9 cellular contexts compared by ENCODE assay signal in genomic region chr20:56515657-56516381, GRCh38. TPM values are rescaled to one million over a fixed set of nuclear protein-coding genes. Genes with fewer than 3 reads are reported as not detected.
DNase-seq lines count a peak whose midpoint lies in the region; ATAC-seq and TF ChIP-seq lines count a peak whose summit lies in the region.
"Had no signal": no experiment of that assay in that cellular context is flagged by ENCODE, and none has a peak within 500 bp of the region (broad histone marks: within the 10 kb centered on the region; RNA-seq: fewer than 3 reads in every experiment).

No MANE protein-coding gene starts in this region.

- no peak overlapping the region for H2AFZ ChIP-seq in IMR-90 (replicated peaks; ENCODE audit: low read length, poor library complexity)

- 71% methylated on average over 1 of the region's 6 CpGs; no CpG with 5 or more reads in 1 of the 2 experiments for WGBS in IMR-90 (ENCODE audit: extremely low coverage in 2 of 2, insufficient read length in 1 of 2), 2 experiments
- WGBS in adrenal gland, 4 donors: 70 to 74% (median 71%) methylated on average over 6 of the region's 6 CpGs

- no peak overlapping the region for H2AK9ac ChIP-seq in IMR-90 (replicated peaks; ENCODE audit: low read depth, low read length, poor library complexity)

- H3K27ac Mint-ChIP-seq in brain: peak overlapping the region; percentile 6 to 73 (median 22)
- H3K27ac Mint-ChIP-seq in CD4-positive, alpha-beta memory T cell: peak overlapping the region in 2 of 7 donors; percentile 27 to 65

- CTCF ChIA-PET in IMR-90 (lab: Yijun Ruan, JAX): interaction anchor here (0.7 kb wide), 1 partner anchor 435 kb away, joined by 3 read pairs; no protein-coding TSS in a partner anchor
- CTCF ChIA-PET in CD4-positive, alpha-beta memory T cell (lab: Charles Lee; ENCODE audit: partially characterized antibody): interaction anchor here (1.2 to 1.8 kb wide), 5 partner anchors 26 to 120 kb away, joined by 3 to 4 read pairs (median 4); no protein-coding TSS in a partner anchor

- peaks cover 9% of the 10 kb centered on the region; the same call in 1 of the 2 replicates for H3K9me1 ChIP-seq in IMR-90 (ENCODE audit: insufficient read depth, low read length)

- H3K27me3 ChIP-seq in IMR-90 (ENCODE audit: control insufficient read depth, insufficient read depth, low read length) (no peaks in the 10 kb centered on the region), adrenal gland (no peaks in the 10 kb centered on the region)
- no peaks in the 10 kb centered on the region for H3K27me3 ChIP-seq in CD4-positive, alpha-beta memory T cell (ENCODE audit: insufficient read depth, low read length)
- H3K27me3 ChIP-seq: pancreas had no signal

- H2AK5ac ChIP-seq in IMR-90 (ENCODE audit: low read depth, low read length): no peak overlapping the region

- no TSS peak for BruUV-seq in IMR-90 (replicated peaks; lab: Mats Ljungman, UMichigan)

- H3K14ac ChIP-seq in IMR-90 (replicated peaks; ENCODE audit: low read depth, low read length): no peak overlapping the region

- no peak overlapping the region for H3K4me2 ChIP-seq in IMR-90 (ENCODE audit: low read depth, low read length)

- TF ChIP-seq RAD21 in IMR-90 (IDR thresholded peaks at IDR 0.05; ENCODE audit: low read length): peak; percentile 36

- H4K5ac ChIP-seq in IMR-90 (ENCODE audit: low read depth, low read length): no peak overlapping the region

- DNase-seq in AG09319 (ENCODE audit: extremely low read depth, low read depth) (no peak), IMR-90 (peak; percentile 29), lung microvascular endothelial cell (ENCODE audit: low read depth in 2 of 2) (peak; percentile 14 to 37), adrenal gland (no peak), T1000 (lab: John Stamatoyannopoulos, UW) (no peak)
- no peak for DNase-seq in CD4-positive, alpha-beta memory T cell
- DNase-seq: pancreas had no signal

- peaks cover 50% of the 10 kb centered on the region for H3K36me3 ChIP-seq in IMR-90 (ENCODE audit: control insufficient read depth, insufficient read depth, low read length)
- peaks cover 0 to 42% of the 10 kb centered on the region in 2 donors for H3K36me3 ChIP-seq in adrenal gland (replicated peaks in 1 of 2)
- H3K36me3 ChIP-seq in CD4-positive, alpha-beta memory T cell (ENCODE audit: insufficient read depth, low read length): peaks cover 57% of the 10 kb centered on the region

- H2BK5ac ChIP-seq in IMR-90 (ENCODE audit: low read depth, low read length, poor library complexity, severe bottlenecking): peak overlapping the region; percentile 8

- peak; percentile 37 for TF ChIP-seq CTCF in AG09319 (IDR thresholded peaks at IDR 0.05; ENCODE audit: low read depth, low read length)
- peak; percentile 36 for TF ChIP-seq CTCF in IMR-90 (conservative IDR thresholded peaks at IDR 0.05; ENCODE audit: low read depth, low read length)
- peak; percentile 40 to 53 for TF ChIP-seq CTCF in brain (conservative IDR thresholded peaks at IDR 0.05)
- TF ChIP-seq CTCF in adrenal gland (IDR thresholded peaks at IDR 0.05): no peak

- peak; percentile 65 for ATAC-seq in IMR-90 (ENCODE audit: low read depth)
- no peak for ATAC-seq in HG03442 (IDR thresholded peaks at IDR 0.05; ENCODE audit: unreplicated experiment)
- ATAC-seq: pancreas had no signal

- H3K9me3 Mint-ChIP-seq in brain: peaks cover 4 to 15% (median 8%) of the 10 kb centered on the region in 5 experiments
- peaks cover 2 to 31% (median 14%) of the 10 kb centered on the region in 8 donors for H3K9me3 Mint-ChIP-seq in CD4-positive, alpha-beta memory T cell

- H2BK20ac ChIP-seq in IMR-90 (ENCODE audit: low read depth, low read length): no peak overlapping the region

- no peak overlapping the region for H3K4me3 Mint-ChIP-seq in brain
- no peak overlapping the region for H3K4me3 Mint-ChIP-seq in CD4-positive, alpha-beta memory T cell

- H4K20me1 ChIP-seq in IMR-90 (ENCODE audit: insufficient read depth, low read length): peaks cover 4% of the 10 kb centered on the region; the same call in 1 of the 2 replicates

- H3K27me3 Mint-ChIP-seq in brain: no peaks in the 10 kb centered on the region
- no peaks in the 10 kb centered on the region for H3K27me3 Mint-ChIP-seq in CD4-positive, alpha-beta memory T cell

- H3K27ac ChIP-seq in IMR-90 (ENCODE audit: insufficient read depth, low read length): no peak overlapping the region
- no peak overlapping the region for H3K27ac ChIP-seq in adrenal gland
- H3K27ac ChIP-seq in CD4-positive, alpha-beta memory T cell (ENCODE audit: low read depth, low read length): no peak overlapping the region
- H3K27ac ChIP-seq: pancreas had no signal

- H3K9ac ChIP-seq in IMR-90 (ENCODE audit: low read depth, low read length): no peak overlapping the region

- dilution Hi-C loops in IMR-90 (cut with HindIII; ENCODE audit: low sequenced_read_pairs, unreplicated experiment): no loop called here

- no peak overlapping the region for H3K4ac ChIP-seq in IMR-90 (ENCODE audit: low read depth, low read length)

- H3K4me1 ChIP-seq in IMR-90 (ENCODE audit: control insufficient read depth, insufficient read depth, low read length): peaks cover 2% of the 10 kb centered on the region; the same call in 1 of the 2 replicates
- no peaks in the 10 kb centered on the region for H3K4me1 ChIP-seq in adrenal gland (replicated peaks in 1 of 2)
- no peaks in the 10 kb centered on the region for H3K4me1 ChIP-seq in CD4-positive, alpha-beta memory T cell (ENCODE audit: insufficient read depth, low read length)
- H3K4me1 ChIP-seq: pancreas had no signal

- POLR2A ChIA-PET in IMR-90 (lab: Charles Lee; ENCODE audit: unreplicated experiment): no interaction called here
- POLR2A ChIA-PET in CD4-positive, alpha-beta memory T cell (lab: Charles Lee; ENCODE audit: partially characterized antibody): interaction anchor here (1.0 kb wide), 1 partner anchor 8 kb away, joined by 3 read pairs; the partner anchor contains the start of gene FAM209A

- no peak overlapping the region for H2BK15ac ChIP-seq in IMR-90 (ENCODE audit: low read depth, low read length)

- intact Hi-C loops in IMR-90 (cut with micrococcal nuclease): loop anchor here (2.0 kb wide), 1 partner anchor 115 kb away; no protein-coding TSS in a partner anchor
- intact Hi-C loops in adrenal gland (cut with DNase I): no loop called here
- intact Hi-C loops in CD4-positive, alpha-beta memory T cell (cut with micrococcal nuclease): loop anchor here (1.0 kb wide), 1 partner anchor 116 kb away; no protein-coding TSS in a partner anchor

- no peak overlapping the region for H3K4me3 ChIP-seq in IMR-90 (ENCODE audit: insufficient read depth, low read depth, low read length)
- H3K4me3 ChIP-seq in adrenal gland: no peak overlapping the region
- H3K4me3 ChIP-seq in CD4-positive, alpha-beta memory T cell (ENCODE audit: low read length in 2 of 2): no peak overlapping the region
- H3K4me3 ChIP-seq: pancreas had no signal

- no peak overlapping the region for H3K56ac ChIP-seq in IMR-90 (ENCODE audit: extremely low read depth, insufficient read depth, low read length)

- no peak overlapping the region for H2BK120ac ChIP-seq in IMR-90 (ENCODE audit: low read depth, low read length)

- no peak for TF ChIP-seq POLR2A in IMR-90 (IDR thresholded peaks at IDR 0.05; ENCODE audit: low read depth, low read length)
- TF ChIP-seq POLR2A in adrenal gland (IDR thresholded peaks at IDR 0.05): no peak

- peaks cover 11% of the 10 kb centered on the region for H3K4me1 Mint-ChIP-seq in brain
- H3K4me1 Mint-ChIP-seq in CD4-positive, alpha-beta memory T cell: peaks cover 0 to 1% (median 0%) of the 10 kb centered on the region in 4 donors

- no peak overlapping the region for H3K23ac ChIP-seq in IMR-90 (ENCODE audit: low read depth, low read length)

- in situ Hi-C loops in IMR-90 (cut with MboI; ENCODE audit: low sequenced_read_pairs): no loop called here

- no peak overlapping the region for H4K91ac ChIP-seq in IMR-90 (ENCODE audit: insufficient read depth, low read depth, low read length)

- no peak overlapping the region for H3K18ac ChIP-seq in IMR-90 (ENCODE audit: low read depth, low read length)

- H4K8ac ChIP-seq in IMR-90 (ENCODE audit: low read depth in 2 of 2, low read length in 2 of 2): no peak overlapping the region

- peaks cover 57% of the 10 kb centered on the region for H3K36me3 Mint-ChIP-seq in brain
- H3K36me3 Mint-ChIP-seq in CD4-positive, alpha-beta memory T cell: peaks cover 72 to 80% of the 10 kb centered on the region in 2 donors

- peaks cover 11% of the 10 kb centered on the region for H3K9me3 ChIP-seq in IMR-90 (ENCODE audit: control insufficient read depth, insufficient read depth, low read length)
- H3K9me3 ChIP-seq in adrenal gland (replicated peaks in 1 of 3): no peaks in the 10 kb centered on the region
- peaks cover 0 to 10% of the 10 kb centered on the region in 2 donors for H3K9me3 ChIP-seq in CD4-positive, alpha-beta memory T cell (ENCODE audit: control insufficient read depth in 1 of 2, low read length in 2 of 2)
- H3K9me3 ChIP-seq: pancreas had no signal

- peaks cover 0 to 16% of the 10 kb centered on the region in 2 experiments; a peak in 2 of 4 replicates for H3K79me1 ChIP-seq in IMR-90 (ENCODE audit: low read depth in 1 of 2, low read length in 2 of 2)

RNA-seq across cellular contexts. Expression of gene FAM209A, which starts 8.7 kb away (rescaled TPM):
- 0.18 TPM in 1 of 2 replicates, not detected in the other for total RNA-seq in IMR-90 (2012; rRNA removed)
- polyA plus RNA-seq in IMR-90 (2012; rRNA removed): 0.20 and 0.22 TPM in 2 replicates
- polyA plus RNA-seq in IMR-90 (2012; cell fraction: cytosol; rRNA removed): 0.07 TPM in 1 of 2 replicates, not detected in the other
- 0.91 and 0.95 TPM in 2 replicates for polyA plus RNA-seq in IMR-90 (2012; cell fraction: nucleus; rRNA removed; ENCODE audit: low replicate concordance)
- not detected for polyA plus RNA-seq in brain (ENCODE audit: insufficient read depth, low read depth, low replicate concordance)
- not detected in 2 replicates for total RNA-seq in lung microvascular endothelial cell
- total RNA-seq in adrenal gland: under 1 TPM in 1 of 8 donors, not detected in 7; 0.28 TPM
- polyA plus RNA-seq in adrenal gland: 1 to 10 TPM in 1 of 3 donors, under 1 TPM in 1, not detected in 1; 0.40 to 1.3 TPM
- total RNA-seq in CD4-positive, alpha-beta memory T cell: 1 to 10 TPM; 4.2 to 5.4 TPM
- 1 to 10 TPM in 1 of 2 donors, under 1 TPM in 1; 0.30 to 1.0 TPM for polyA plus RNA-seq in CD4-positive, alpha-beta memory T cell

RNA-seq across cellular contexts. Expression of gene FAM209B, which starts 17.2 kb away (rescaled TPM):
- not detected in 2 replicates for total RNA-seq in IMR-90 (2012; rRNA removed)
- polyA plus RNA-seq in IMR-90 (2012; rRNA removed): 0.24 and 0.32 TPM in 2 replicates
- not detected in 2 replicates for polyA plus RNA-seq in IMR-90 (2012; cell fraction: cytosol; rRNA removed)
- polyA plus RNA-seq in IMR-90 (2012; cell fraction: nucleus; rRNA removed; ENCODE audit: low replicate concordance): 0.32 and 0.77 TPM in 2 replicates
- not detected for polyA plus RNA-seq in brain (ENCODE audit: insufficient read depth, low read depth, low replicate concordance)
- not detected in 2 replicates for total RNA-seq in lung microvascular endothelial cell
- total RNA-seq in adrenal gland: under 1 TPM in 1 of 8 donors, not detected in 7; 0.43 TPM
- polyA plus RNA-seq in adrenal gland: under 1 TPM in 2 of 3 donors, not detected in 1; 0.54 to 0.80 TPM
- total RNA-seq in CD4-positive, alpha-beta memory T cell: 1 to 10 TPM; 2.2 TPM
- polyA plus RNA-seq in CD4-positive, alpha-beta memory T cell: under 1 TPM; 0.32 to 0.58 TPM

RNA-seq across cellular contexts. Expression of gene RTF2, which starts 47.4 kb away (rescaled TPM):
- total RNA-seq in IMR-90 (2012; rRNA removed): 109 and 118 TPM in 2 replicates
- polyA plus RNA-seq in IMR-90 (2012; rRNA removed): 98.4 and 102 TPM in 2 replicates
- 73.2 and 76.9 TPM in 2 replicates for polyA plus RNA-seq in IMR-90 (2012; cell fraction: cytosol; rRNA removed)
- 59.0 and 86.9 TPM in 2 replicates for polyA plus RNA-seq in IMR-90 (2012; cell fraction: nucleus; rRNA removed; ENCODE audit: low replicate concordance)
- polyA plus RNA-seq in brain (ENCODE audit: insufficient read depth, low read depth, low replicate concordance): 238 TPM
- total RNA-seq in lung microvascular endothelial cell: 68.4 and 96.2 TPM in 2 replicates
- 100 to 1,000 TPM in 2 of 8 donors, 10 to 100 TPM in 6; 68.9 to 112 (median 92.8) TPM for total RNA-seq in adrenal gland
- polyA plus RNA-seq in adrenal gland: 100 to 1,000 TPM in 1 of 3 donors, 10 to 100 TPM in 2; 48.8 to 156 (median 75.9) TPM
- total RNA-seq in CD4-positive, alpha-beta memory T cell: 10 to 100 TPM; 66.0 to 67.0 TPM
- polyA plus RNA-seq in CD4-positive, alpha-beta memory T cell: 100 to 1,000 TPM; 123 to 129 TPM

Comparison
In these comparisons a context has a peak if more than half of its experiments do, and no peak if none do; other contexts are left out.
1. DNase-seq: peak in IMR-90 (single experiment) and lung microvascular endothelial cell (2 of 2); none in AG09319 (single experiment), adrenal gland (0 of 7), CD4-positive, alpha-beta memory T cell (0 of 5) and T1000 (single experiment).
2. CTCF ChIP-seq: peak in AG09319 (single experiment), IMR-90 (single experiment) and brain (2 of 2); none in adrenal gland (0 of 6).
3. intact Hi-C loops: an anchor here in IMR-90 (2.0 kb wide) and CD4-positive, alpha-beta memory T cell (1.0 kb wide); none called in adrenal gland.